Comparison of ENCODE assay signal across 23 cellular contexts in genomic region chr1:63709267-63709828, GRCh38.
"Had no signal": no experiment of that assay in that cellular context is flagged by ENCODE, and none has a peak within 500 bp of the region (broad histone marks: within the 10 kb centered on the region; RNA-seq: fewer than 3 reads in every experiment).

No MANE protein-coding gene starts in this region.

- ATAC-seq: Panc1, PC-3, Right ventricle myocardium inferior had no signal

- FAIRE-seq: HTR-8/SVneo had no signal

- H3K27me3 ChIP-seq: MG63, SJSA1 had no signal

- H3K27ac ChIP-seq: HL-60, SJSA1, SK-N-MC had no signal

- H3K9me3 ChIP-seq: MG63 had no signal

- DNase-seq: Karpas-422, KG1, MG63, NCI-H1092, NCI-H1105 treated with DMSO at 0.1 percent for 48 hours, NCI-H1417 treated with DMSO at 0.1 percent for 48 hours, NCI-H146, NCI-H187, NCI-H2029, NCI-H2081 treated with DMSO at 0.1 percent for 48 hours, NCI-H2171, NCI-H226, NCI-H510A, NCI-H524 treated with DMSO at 0.1 percent for 48 hours, NCI-H774, PC-3, SHP77 treated with DMSO at 0.1 percent for 48 hours had no signal

- H3K36me3 ChIP-seq: MG63, SJSA1 had no signal

- H3K4me3 ChIP-seq: MG63, SJSA1, SK-N-MC had no signal
